Comparison of ENCODE assay signal across 18 cellular contexts in the genomic region with DNA sequence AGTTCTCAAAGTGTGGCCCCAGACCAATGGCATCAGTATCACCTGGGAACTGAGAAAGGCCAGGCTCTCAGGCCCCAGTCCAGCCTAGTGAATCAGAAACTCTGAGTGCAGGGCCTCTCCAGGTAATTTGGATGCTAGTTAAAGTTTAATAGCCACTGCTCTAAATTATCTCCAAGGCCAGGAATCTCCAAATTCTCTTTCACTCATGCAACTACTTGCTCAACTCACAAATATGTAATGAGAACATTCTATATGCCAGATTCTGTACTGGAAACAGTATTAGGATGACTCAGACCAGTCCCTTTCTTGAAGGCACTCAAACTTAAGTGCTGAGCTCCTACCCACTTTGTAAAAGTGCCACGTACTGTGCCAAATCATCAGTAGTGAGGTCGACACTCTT.
DNase-seq lines count a peak whose midpoint lies in the region; ATAC-seq and TF ChIP-seq lines count a peak whose summit lies in the region.
"Had no signal": no experiment of that assay in that cellular context is flagged by ENCODE, and none has a peak within 500 bp of the region (broad histone marks: within the 10 kb centered on the region; RNA-seq: fewer than 3 reads in every experiment).

No MANE protein-coding gene starts in this region.

- no peaks in the 10 kb centered on the region for H3K9me3 Mint-ChIP-seq in nephron
- H3K9me3 Mint-ChIP-seq: activated CD8-positive, alpha-beta T cell treated with anti-CD3 and anti-CD28 coated beads for 36 hours; dendritic cell treated with granulocyte-macrophage colony-stimulating factor and Interleukin-4, amounts not matched to agents 40 ng/mL and 50 ng/mL, for 4 days; T-helper 2 cell treated with Interferon-gamma antibody and Interleukin-4, amounts not matched to agents 5 μg/mL and 100 μg/mL, for 36 hours had no signal

- no peak for TF ChIP-seq CTCF in AG09319 (IDR thresholded peaks at IDR 0.05; ENCODE audit: low read depth, low read length)
- no peak for TF ChIP-seq CTCF in nephron (IDR thresholded peaks at IDR 0.05; ENCODE audit: unreplicated experiment in 3 of 3)
- no peak for TF ChIP-seq CTCF in transverse colon (IDR thresholded peaks at IDR 0.05)

- no peak overlapping the region for H3K4me3 Mint-ChIP-seq in nephron
- H3K4me3 Mint-ChIP-seq: activated CD8-positive, alpha-beta T cell treated with anti-CD3 and anti-CD28 coated beads for 36 hours; dendritic cell treated with granulocyte-macrophage colony-stimulating factor and Interleukin-4, amounts not matched to agents 40 ng/mL and 50 ng/mL, for 4 days; T-helper 2 cell treated with Interferon-gamma antibody and Interleukin-4, amounts not matched to agents 5 μg/mL and 100 μg/mL, for 36 hours had no signal

- H3K27me3 ChIP-seq in transverse colon = no peaks in the 10 kb centered on the region
- H3K27me3 ChIP-seq: ovary, vagina had no signal

- peaks cover 16% of the 10 kb centered on the region for H3K4me1 Mint-ChIP-seq in nephron

- H3K27ac Mint-ChIP-seq in nephron = peak overlapping the region; percentile 64 to 80 (median 65)
- H3K27ac Mint-ChIP-seq: activated CD8-positive, alpha-beta T cell treated with anti-CD3 and anti-CD28 coated beads for 36 hours; dendritic cell treated with granulocyte-macrophage colony-stimulating factor and Interleukin-4, amounts not matched to agents 40 ng/mL and 50 ng/mL, for 4 days; T-helper 2 cell treated with Interferon-gamma antibody and Interleukin-4, amounts not matched to agents 5 μg/mL and 100 μg/mL, for 36 hours had no signal

- 75 to 78% methylated on average over 2 of the region's 2 CpGs for WGBS in transverse colon (ENCODE audit: low coverage in 1 of 2), 2 donors

- no peaks in the 10 kb centered on the region for H3K9me3 ChIP-seq in transverse colon
- H3K9me3 ChIP-seq: ovary, vagina had no signal

- no peak for TF ChIP-seq EP300 in transverse colon (IDR thresholded peaks at IDR 0.05; ENCODE audit: low read depth)

- intact Hi-C loops in sciatic nerve (cut with DNase I) = no loop called here
- intact Hi-C loops in transverse colon (cut with DNase I; ENCODE audit: low total_unique reads) = no loop called here

- no peaks in the 10 kb centered on the region for H3K36me3 ChIP-seq in transverse colon
- H3K36me3 ChIP-seq: ovary, vagina had no signal

- H3K4me1 ChIP-seq in transverse colon = no peaks in the 10 kb centered on the region

- H3K27me3 Mint-ChIP-seq in nephron (ENCODE audit: low read depth) = peaks cover 16% of the 10 kb centered on the region
- H3K27me3 Mint-ChIP-seq: activated CD8-positive, alpha-beta T cell treated with anti-CD3 and anti-CD28 coated beads for 36 hours; dendritic cell treated with granulocyte-macrophage colony-stimulating factor and Interleukin-4, amounts not matched to agents 40 ng/mL and 50 ng/mL, for 4 days had no signal

- peak; percentile 35 for ATAC-seq in esophagus mucosa
- no peak for ATAC-seq in sciatic nerve
- ATAC-seq: activated CD8-positive, alpha-beta T cell treated with anti-CD3 and anti-CD28 coated beads for 36 hours had no signal

- H3K36me3 Mint-ChIP-seq in nephron (ENCODE audit: low read depth) = peaks cover 35% of the 10 kb centered on the region

- in situ Hi-C loops in transverse colon (cut with MboI; ENCODE audit: low pct_ligation_motif_present in 1 of 4, low pct_unique_long_range_greater_than_20kb in 1 of 4, low sequenced_read_pairs in 3 of 4) = no loop called here

- no peak overlapping the region for H3K4me3 ChIP-seq in transverse colon
- H3K4me3 ChIP-seq: ovary, PC-9, vagina had no signal

- DNase-seq in AG09319 (ENCODE audit: extremely low read depth, low read depth) = peak; percentile 34
- DNase-seq in NCI-H226 = peak; percentile 91
- no peak for DNase-seq in sciatic nerve (ENCODE audit: low spot score)
- no peak for DNase-seq in transverse colon
- DNase-seq in RKO (ENCODE audit: low spot score) = no peak
- DNase-seq in NCI-H345 treated with DMSO at 0.1 percent for 48 hours (lab: John Stamatoyannopoulos, UW; ENCODE audit: unreplicated experiment) = no peak
- DNase-seq: activated CD8-positive, alpha-beta T cell treated with anti-CD3 and anti-CD28 coated beads for 36 hours; activated naive CD4-positive, alpha-beta T cell treated with Interleukin-2 at 50 U/mL for 16 hours; GF-D8; head of caudate nucleus; ovary; PC-9 had no signal

- no peak overlapping the region for H3K27ac ChIP-seq in transverse colon
- H3K27ac ChIP-seq: C4-2B, ovary, PC-9, vagina had no signal

- TF ChIP-seq POLR2A in transverse colon (IDR thresholded peaks at IDR 0.05) = no peak

Comparison
In these comparisons a context has a peak if more than half of its experiments do, and no peak if none do; other contexts are left out.
1. DNase-seq: peak in AG09319 (single experiment) and NCI-H226 (single experiment); none in sciatic nerve (single experiment), transverse colon (single experiment), RKO (single experiment) and NCI-H345 treated with DMSO at 0.1 percent for 48 hours (single experiment).